12 cellular contexts compared by ENCODE assay signal in the genomic region with DNA sequence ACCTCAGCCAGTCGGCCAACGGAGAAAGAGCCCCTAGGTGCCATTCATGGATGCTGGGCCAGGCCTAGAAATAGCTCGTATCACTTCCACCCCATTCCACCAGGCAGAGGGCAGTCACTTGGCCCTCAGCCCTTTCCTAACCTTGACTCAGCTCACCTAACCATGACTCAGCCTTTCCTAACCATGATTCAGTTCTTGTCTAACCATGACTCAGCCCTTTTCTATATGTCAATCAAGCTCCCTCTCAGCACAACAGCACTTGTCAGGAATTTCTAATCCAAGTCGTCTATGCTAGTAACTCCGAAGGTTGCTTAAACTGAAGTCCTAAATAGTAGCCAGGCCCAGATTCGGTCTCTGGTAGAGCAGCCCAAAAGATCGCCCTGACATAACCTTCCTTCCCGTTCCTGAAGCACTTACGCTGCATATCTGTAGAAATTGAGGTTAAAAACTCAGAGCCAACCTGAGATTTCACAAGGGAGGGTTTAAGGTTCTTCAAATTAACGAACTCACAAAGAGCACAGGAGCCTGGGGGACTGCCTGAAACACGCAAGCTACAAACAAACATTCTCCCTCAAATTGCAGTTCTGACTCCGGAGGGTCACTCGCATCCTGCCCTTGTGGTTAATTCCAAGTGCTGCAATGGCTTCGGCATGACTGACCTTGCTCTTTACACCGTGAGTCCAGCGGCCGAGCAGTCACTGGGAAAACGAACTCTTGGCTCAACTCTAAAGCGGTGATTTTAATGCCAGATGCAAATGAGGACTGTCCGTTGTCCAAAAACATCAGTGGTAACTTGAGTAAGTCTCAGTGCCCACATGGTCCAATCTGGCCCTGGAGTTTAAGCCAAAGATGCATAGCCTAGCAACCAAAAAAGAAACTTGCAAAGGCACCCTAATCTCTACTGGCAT.
DNase-seq lines count a peak whose midpoint lies in the region; TF ChIP-seq lines count a peak whose summit lies in the region.
"Had no signal": no experiment of that assay in that cellular context is flagged by ENCODE, and none has a peak within 500 bp of the region (broad histone marks: within the 10 kb centered on the region; RNA-seq: fewer than 3 reads in every experiment).

No MANE protein-coding gene starts in this region.

- H3K4me1 Mint-ChIP-seq in activated T-helper 2 cell treated with anti-CD3 and anti-CD28 coated beads, Interferon-gamma antibody, Interleukin-2, Interleukin-4, amounts not matched to agents 10 μg/mL and 5 μg/mL and 100 μg/mL, durations not matched to agents 14 hours and 24 hours and 36 hours (ENCODE audit: low read depth) = no peaks in the 10 kb centered on the region
- H3K4me1 Mint-ChIP-seq: CD8-positive, alpha-beta memory T cell; stimulated activated memory B cell treated with anti-CD40 and anti-IgM and Interleukin-4, amounts not matched to agents 10 μg/mL and 1 μg/mL and 100 μg/mL, for 72 hours had no signal

- no peaks in the 10 kb centered on the region for H3K9me3 Mint-ChIP-seq in activated T-helper 2 cell treated with anti-CD3 and anti-CD28 coated beads, Interferon-gamma antibody, Interleukin-2, Interleukin-4, amounts not matched to agents 10 μg/mL and 5 μg/mL and 100 μg/mL, durations not matched to agents 14 hours and 24 hours and 36 hours
- H3K9me3 Mint-ChIP-seq: CD8-positive, alpha-beta memory T cell had no signal

- no peaks in the 10 kb centered on the region for H3K4me1 ChIP-seq in mammary epithelial cell (ENCODE audit: insufficient read depth, low read length)
- H3K4me1 ChIP-seq: prostate gland had no signal

- no TSS peak for BruUV-seq in mammary epithelial cell (replicated peaks; lab: Mats Ljungman, UMichigan)

- H3K27ac ChIP-seq in mammary epithelial cell (ENCODE audit: insufficient read depth, low read depth, low read length) = no peak overlapping the region
- H3K27ac ChIP-seq: prostate gland had no signal

- H2AFZ ChIP-seq in mammary epithelial cell (ENCODE audit: low read depth, low read length) = no peak overlapping the region

- no peak overlapping the region for H3K4me3 ChIP-seq in mammary epithelial cell (replicated peaks in 1 of 3; ENCODE audit: insufficient read depth in 1 of 3, low read depth in 2 of 3, low read length in 3 of 3)
- H3K4me3 ChIP-seq: prostate gland had no signal

- no peak for TF ChIP-seq CTCF in AG09319 (IDR thresholded peaks at IDR 0.05; ENCODE audit: low read depth, low read length)
- no peak for TF ChIP-seq CTCF in mammary epithelial cell (conservative IDR thresholded peaks at IDR 0.05 in 1 of 2, IDR thresholded peaks at IDR 0.05 in 1 of 2; ENCODE audit: extremely low read depth in 1 of 2, insufficient read depth in 1 of 2, low read depth in 1 of 2, low read length in 2 of 2)

- H3K27ac Mint-ChIP-seq in activated T-helper 2 cell treated with anti-CD3 and anti-CD28 coated beads, Interferon-gamma antibody, Interleukin-2, Interleukin-4, amounts not matched to agents 10 μg/mL and 5 μg/mL and 100 μg/mL, durations not matched to agents 14 hours and 24 hours and 36 hours = no peak overlapping the region
- H3K27ac Mint-ChIP-seq: stimulated activated memory B cell treated with anti-CD40 and anti-IgM and Interleukin-4, amounts not matched to agents 10 μg/mL and 1 μg/mL and 100 μg/mL, for 72 hours had no signal

- CTCF ChIA-PET in mammary epithelial cell (lab: Charles Lee; ENCODE audit: low non-redundant PET) = no interaction called here

- in situ Hi-C loops in mammary epithelial cell (cut with MboI; ENCODE audit: low sequenced_read_pairs in 2 of 2) = no loop called here

- DNase-seq in AG09319 (ENCODE audit: extremely low read depth, low read depth) (peak; percentile 77), M059J (ENCODE audit: low read depth) (peak; percentile 89), mammary epithelial cell (peak; percentile 72), left kidney (ENCODE audit: low read depth, low spot score) (peak; percentile 57), SKM-1 treated with dmso at 0.1 percent for 144 hours (lab: John Stamatoyannopoulos, UW; ENCODE audit: unreplicated experiment) (no peak), NCI-H2227 treated with DMSO at 0.1 percent for 48 hours (lab: John Stamatoyannopoulos, UW) (no peak)
- no peak for DNase-seq in activated naive CD4-positive, alpha-beta T cell treated with Interleukin-2 at 50 U/mL for 16 hours
- DNase-seq in activated T-helper 2 cell treated with anti-CD3 and anti-CD28 coated beads, Interferon-gamma antibody, Interleukin-2, Interleukin-4, amounts not matched to agents 10 μg/mL and 5 μg/mL and 100 μg/mL, durations not matched to agents 14 hours and 24 hours and 36 hours (ENCODE audit: low spot score) = no peak
- DNase-seq: CD8-positive, alpha-beta memory T cell; NCI-H69 had no signal

- dilution Hi-C loops in mammary epithelial cell (cut with HindIII; ENCODE audit: low sequenced_read_pairs) = no loop called here

- intact Hi-C loops in mammary epithelial cell (cut with micrococcal nuclease) = no loop called here
- intact Hi-C loops in activated T-helper 2 cell treated with anti-CD3 and anti-CD28 coated beads, Interferon-gamma antibody, Interleukin-2, Interleukin-4, amounts not matched to agents 10 μg/mL and 5 μg/mL and 100 μg/mL, durations not matched to agents 14 hours and 24 hours and 36 hours (cut with micrococcal nuclease) = no loop called here

- H3K36me3 ChIP-seq in mammary epithelial cell (ENCODE audit: insufficient read depth, low read length) = no peaks in the 10 kb centered on the region
- H3K36me3 ChIP-seq: prostate gland had no signal

- no peaks in the 10 kb centered on the region for H3K27me3 ChIP-seq in mammary epithelial cell (ENCODE audit: insufficient read depth, low read length)

- no peaks in the 10 kb centered on the region for H3K79me2 ChIP-seq in mammary epithelial cell (ENCODE audit: insufficient read depth, low read length)

- no peaks in the 10 kb centered on the region for H3K36me3 Mint-ChIP-seq in activated T-helper 2 cell treated with anti-CD3 and anti-CD28 coated beads, Interferon-gamma antibody, Interleukin-2, Interleukin-4, amounts not matched to agents 10 μg/mL and 5 μg/mL and 100 μg/mL, durations not matched to agents 14 hours and 24 hours and 36 hours (ENCODE audit: low read depth)
- H3K36me3 Mint-ChIP-seq: stimulated activated memory B cell treated with anti-CD40 and anti-IgM and Interleukin-4, amounts not matched to agents 10 μg/mL and 1 μg/mL and 100 μg/mL, for 72 hours had no signal

- no peaks in the 10 kb centered on the region for H4K20me1 ChIP-seq in mammary epithelial cell (ENCODE audit: insufficient read depth, low read length)

- 89% methylated on average over 20 of the region's 20 CpGs for WGBS in mammary epithelial cell (ENCODE audit: low coverage, missing lambda C conversion rate)

- no peak overlapping the region for H3K4me3 Mint-ChIP-seq in activated T-helper 2 cell treated with anti-CD3 and anti-CD28 coated beads, Interferon-gamma antibody, Interleukin-2, Interleukin-4, amounts not matched to agents 10 μg/mL and 5 μg/mL and 100 μg/mL, durations not matched to agents 14 hours and 24 hours and 36 hours (ENCODE audit: low read depth)
- H3K4me3 Mint-ChIP-seq: CD8-positive, alpha-beta memory T cell; stimulated activated memory B cell treated with anti-CD40 and anti-IgM and Interleukin-4, amounts not matched to agents 10 μg/mL and 1 μg/mL and 100 μg/mL, for 72 hours had no signal

- H3K4me2 ChIP-seq in mammary epithelial cell (ENCODE audit: insufficient read depth, low read depth, low read length) = no peak overlapping the region

- no peak overlapping the region for H3K9ac ChIP-seq in mammary epithelial cell (ENCODE audit: insufficient read depth, low read length)

- H3K27me3 Mint-ChIP-seq in activated T-helper 2 cell treated with anti-CD3 and anti-CD28 coated beads, Interferon-gamma antibody, Interleukin-2, Interleukin-4, amounts not matched to agents 10 μg/mL and 5 μg/mL and 100 μg/mL, durations not matched to agents 14 hours and 24 hours and 36 hours (ENCODE audit: low read depth) = no peaks in the 10 kb centered on the region
- H3K27me3 Mint-ChIP-seq: stimulated activated memory B cell treated with anti-CD40 and anti-IgM and Interleukin-4, amounts not matched to agents 10 μg/mL and 1 μg/mL and 100 μg/mL, for 72 hours had no signal

- H3K9me3 ChIP-seq in mammary epithelial cell (replicated peaks; ENCODE audit: insufficient read depth, low read length) = peaks cover 3% of the 10 kb centered on the region
- H3K9me3 ChIP-seq: prostate gland had no signal

Comparison
In these comparisons a context has a peak if more than half of its experiments do, and no peak if none do; other contexts are left out.
1. DNase-seq: peak in AG09319 (single experiment), M059J (single experiment), mammary epithelial cell (single experiment) and left kidney (single experiment); none in SKM-1 treated with dmso at 0.1 percent for 144 hours (single experiment), NCI-H2227 treated with DMSO at 0.1 percent for 48 hours (single experiment), activated naive CD4-positive, alpha-beta T cell treated with Interleukin-2 at 50 U/mL for 16 hours (single experiment) and activated T-helper 2 cell treated with anti-CD3 and anti-CD28 coated beads, Interferon-gamma antibody, Interleukin-2, Interleukin-4, amounts not matched to agents 10 μg/mL and 5 μg/mL and 100 μg/mL, durations not matched to agents 14 hours and 24 hours and 36 hours (single experiment).